Comparison of ENCODE assay signal across 19 cellular contexts in genomic region chr7:6218324-6218723, GRCh38.
"Had no signal": no experiment of that assay in that cellular context is flagged by ENCODE, and none has a peak within 500 bp of the region (broad histone marks: within the 10 kb centered on the region; RNA-seq: fewer than 3 reads in every experiment).

No MANE protein-coding gene starts in this region.

- DNase-seq: activated CD4-positive, CD25-positive, alpha-beta regulatory T cell treated with anti-CD3 and anti-CD28 coated beads, Interleukin-2, amount 50 U/mL, for 72 hours; activated CD8-positive, alpha-beta memory T cell treated with anti-CD3 and anti-CD28 coated beads for 24 hours; activated gamma-delta T cell; activated T-cell treated with anti-CD3 and anti-CD28 coated beads, Interleukin-2, amount 50 U/mL, for 72 hours; adrenal gland; endodermal cell; foreskin melanocyte; head of caudate nucleus; immature natural killer cell; kidney glomerular epithelial cell; stimulated activated CD4-positive, alpha-beta T cell treated with anti-CD3 and anti-CD28 coated beads, Interleukin-12 subunit alpha, Interleukin-12 subunit beta, amount 100 ng/mL, for 4 hours; stimulated activated CD4-positive, alpha-beta T cell treated with anti-CD3 and anti-CD28 coated beads, Interleukin-1b, Interleukin-23, amount 100 ng/mL, for 48 hours; stimulated activated naive CD4-positive, alpha-beta T cell treated with Interleukin-2 at 50 U/mL for 16 hours; T-helper 1 cell; transverse colon had no signal

- ATAC-seq: activated T-cell treated with anti-CD3 and anti-CD28 coated beads, Interleukin-2, amount 50 U/mL, for 72 hours had no signal

- FAIRE-seq: bronchial epithelial cell had no signal

- H3K27me3 Mint-ChIP-seq: activated naive CD4-positive, alpha-beta T cell treated with anti-CD3 and anti-CD28 coated beads, Interleukin-2, amount 50 U/mL, for 24 hours; progenitor cell of endocrine pancreas had no signal

- H3K9me3 Mint-ChIP-seq: activated naive CD4-positive, alpha-beta T cell treated with anti-CD3 and anti-CD28 coated beads, Interleukin-2, amount 50 U/mL, for 24 hours; activated T-cell treated with anti-CD3 and anti-CD28 coated beads, Interleukin-2, amount 50 U/mL, for 72 hours; immature natural killer cell; memory B cell had no signal

- H3K36me3 Mint-ChIP-seq: memory B cell had no signal

- H3K27ac Mint-ChIP-seq: activated naive CD4-positive, alpha-beta T cell treated with anti-CD3 and anti-CD28 coated beads, Interleukin-2, amount 50 U/mL, for 24 hours; activated T-cell treated with anti-CD3 and anti-CD28 coated beads, Interleukin-2, amount 50 U/mL, for 72 hours; endodermal cell; memory B cell; progenitor cell of endocrine pancreas had no signal

- H3K4me3 Mint-ChIP-seq: activated naive CD4-positive, alpha-beta T cell treated with anti-CD3 and anti-CD28 coated beads, Interleukin-2, amount 50 U/mL, for 24 hours; activated T-cell treated with anti-CD3 and anti-CD28 coated beads, Interleukin-2, amount 50 U/mL, for 72 hours; endodermal cell; immature natural killer cell; memory B cell had no signal
